ENCODE assay signal across 1 cellular context in genomic region chr13:37914781-37915391, GRCh38.
TF ChIP-seq lines count a peak whose summit lies in the region.

No MANE protein-coding gene starts in this region.

TF ChIP-seq in endothelial cell of umbilical vein, 7 proteins besides CTCF, POLR2A, EP300 and RAD21:
- TF ChIP-seq JUN (IDR thresholded peaks at IDR 0.05; ENCODE audit: borderline replicate concordance, insufficient read depth, insufficient read length, low read depth) (peak; percentile 6), EZH2 (IDR thresholded peaks at IDR 0.05; ENCODE audit: borderline replicate concordance, low read depth, low read length, severe bottlenecking) (no peak), FOS (IDR thresholded peaks at IDR 0.05; ENCODE audit: borderline replicate concordance, insufficient read depth, low read length) (no peak), POLR2AphosphoS5 (IDR thresholded peaks at IDR 0.05; ENCODE audit: insufficient read depth, low read depth, low read length) (no peak)
